ENCODE assay signal across 1 cellular context in genomic region chr3:138227650-138228049, GRCh38.
TF ChIP-seq lines count a peak whose summit lies in the region.

No MANE protein-coding gene starts in this region.

TF ChIP-seq in IMR-90, 13 proteins besides CTCF, POLR2A, EP300 and RAD21 (continued from another document):
- TF ChIP-seq ELK1 (IDR thresholded peaks at IDR 0.05; ENCODE audit: borderline replicate concordance, low read depth, low read length), result no peak
